20 cellular contexts compared by ENCODE assay signal in the genomic region with DNA sequence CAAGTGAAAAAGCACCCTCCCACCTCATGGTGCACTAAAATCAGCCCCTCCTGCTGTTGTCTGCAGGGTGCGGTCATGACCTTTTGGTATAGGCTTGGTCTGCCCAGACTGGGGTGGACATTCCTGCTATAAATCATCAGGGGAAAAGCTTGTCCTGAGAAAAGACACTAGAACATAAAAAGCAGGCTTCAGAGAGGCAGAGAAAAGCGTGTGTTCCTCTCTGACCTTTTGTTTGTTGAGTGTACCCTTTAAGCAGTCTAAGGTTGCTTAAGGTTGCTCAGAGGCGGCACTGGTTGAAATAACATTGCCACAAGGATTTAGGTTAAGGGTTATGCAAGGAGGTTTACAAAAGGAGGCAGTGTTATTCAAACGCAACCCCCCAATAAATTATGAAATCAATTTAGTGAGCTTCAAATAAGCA. TPM values are rescaled to one million over a fixed set of nuclear protein-coding genes. Genes with fewer than 3 reads are reported as not detected.
DNase-seq lines count a peak whose midpoint lies in the region; ATAC-seq and TF ChIP-seq lines count a peak whose summit lies in the region.
"Had no signal": no experiment of that assay in that cellular context is flagged by ENCODE, and none has a peak within 500 bp of the region (broad histone marks: within the 10 kb centered on the region; RNA-seq: fewer than 3 reads in every experiment).

No MANE protein-coding gene starts in this region.

- H3K4me3 ChIP-seq in WERI-Rb-1 (ENCODE audit: low read depth, low read length), result no peak overlapping the region
- H3K4me3 ChIP-seq in lower lobe of right lung, result no peak overlapping the region
- H3K4me3 ChIP-seq in upper lobe of right lung, result no peak overlapping the region
- no peak overlapping the region for H3K4me3 ChIP-seq in testis
- H3K4me3 ChIP-seq: SJCRH30 had no signal

- peaks cover 3% of the 10 kb centered on the region for H3K9me3 ChIP-seq in WERI-Rb-1 (ENCODE audit: severe bottlenecking)
- H3K9me3 ChIP-seq in lower lobe of right lung, result no peaks in the 10 kb centered on the region
- no peaks in the 10 kb centered on the region for H3K9me3 ChIP-seq in upper lobe of right lung
- no peaks in the 10 kb centered on the region for H3K9me3 ChIP-seq in testis
- H3K9me3 ChIP-seq: SJCRH30 had no signal

- 66 to 69% methylated on average over 4 of the region's 4 CpGs for WGBS in testis, 2 donors

- no peak for TF ChIP-seq POLR2A in testis (IDR thresholded peaks at IDR 0.05)

- TF ChIP-seq CTCF in WERI-Rb-1 (IDR thresholded peaks at IDR 0.05; ENCODE audit: low read depth, low read length) (no peak), lower lobe of right lung (IDR thresholded peaks at IDR 0.05) (no peak), upper lobe of right lung (IDR thresholded peaks at IDR 0.05) (no peak), testis (IDR thresholded peaks at IDR 0.05) (no peak)

- H3K27me3 ChIP-seq in WERI-Rb-1 (ENCODE audit: insufficient read depth, low read depth, severe bottlenecking) (no peaks in the 10 kb centered on the region), lower lobe of right lung (ENCODE audit: low read depth) (no peaks in the 10 kb centered on the region), upper lobe of right lung (no peaks in the 10 kb centered on the region), testis (no peaks in the 10 kb centered on the region)
- H3K27me3 ChIP-seq: foreskin keratinocyte, SJCRH30 had no signal

- peak; percentile 46 to 61 for ATAC-seq in left cardiac atrium
- ATAC-seq in lower lobe of right lung, result peak; percentile 43 to 57
- ATAC-seq in upper lobe of right lung, result peak; percentile 65
- ATAC-seq in GM18868 (IDR thresholded peaks at IDR 0.05; ENCODE audit: unreplicated experiment), result no peak

- DNase-seq in left cardiac atrium (no peak), cardiac septum (ENCODE audit: low spot score) (no peak), WERI-Rb-1 (no peak), lower lobe of right lung (no peak), upper lobe of right lung (no peak), AG20443 (ENCODE audit: low spot score) (no peak), testis (no peak)
- DNase-seq: DMS79, foreskin keratinocyte, H9, naive B cell, NCI-H2029 treated with DMSO at 0.1 percent for 48 hours, NCI-H510A had no signal

- H3K36me3 ChIP-seq in WERI-Rb-1, result no peaks in the 10 kb centered on the region
- no peaks in the 10 kb centered on the region for H3K36me3 ChIP-seq in lower lobe of right lung
- H3K36me3 ChIP-seq in upper lobe of right lung, result no peaks in the 10 kb centered on the region
- H3K36me3 ChIP-seq in testis (ENCODE audit: low read depth, missing control alignments), result no peaks in the 10 kb centered on the region
- H3K36me3 ChIP-seq: SJCRH30 had no signal

- peaks cover 12% of the 10 kb centered on the region for H3K4me1 ChIP-seq in lower lobe of right lung
- peaks cover 4% of the 10 kb centered on the region for H3K4me1 ChIP-seq in upper lobe of right lung
- H3K4me1 ChIP-seq in testis, result no peaks in the 10 kb centered on the region
- H3K4me1 ChIP-seq: foreskin keratinocyte had no signal

- peak overlapping the region; percentile 47; the same call in 1 of the 2 replicates for H3K27ac ChIP-seq in WERI-Rb-1
- no peak overlapping the region for H3K27ac ChIP-seq in lower lobe of right lung
- H3K27ac ChIP-seq in upper lobe of right lung, result no peak overlapping the region
- H3K27ac ChIP-seq in testis, result no peak overlapping the region
- H3K27ac ChIP-seq: foreskin keratinocyte, SJCRH30 had no signal

- intact Hi-C loops in left cardiac atrium (cut with DNase I), result loop anchor here in 1 of 2 donors (10.0 kb wide), 2 partner anchors 63 to 123 kb away; partner anchors contain the start of gene FAM47E
- intact Hi-C loops in cardiac septum (cut with DNase I), result no loop called here
- intact Hi-C loops in lower lobe of right lung (cut with DNase I), result no loop called here
- intact Hi-C loops in upper lobe of right lung (cut with DNase I), result no loop called here
- intact Hi-C loops in testis (cut with DNase I; ENCODE audit: low total_unique reads), result no loop called here

RNA-seq across cellular contexts. Expression of gene CCDC158, which starts 43.5 kb away (rescaled TPM):
- total RNA-seq in left cardiac atrium (under 1 TPM; 0.62 to 0.68 TPM), cardiac septum (0.81 TPM), lower lobe of right lung (0.74 TPM), upper lobe of right lung (0.64 TPM), testis (10 to 100 TPM; 20.0 to 51.9 TPM)
- polyA plus RNA-seq in testis (ENCODE audit: insufficient read depth, low read depth, low replicate concordance), result 39.2 TPM
- total RNA-seq: astrocyte; CD4-positive, alpha-beta memory T cell; endothelial cell of umbilical vein; foreskin keratinocyte; H9; M059J; pulmonary artery endothelial cell; SJCRH30 had no signal
- polyA plus RNA-seq: CD4-positive, alpha-beta memory T cell; endothelial cell of umbilical vein; foreskin keratinocyte had no signal

RNA-seq across cellular contexts. Expression of gene SHROOM3, which starts 57.5 kb away (rescaled TPM):
- total RNA-seq in left cardiac atrium, result 10 to 100 TPM in 1 of 2 donors, 1 to 10 TPM in 1; 6.0 to 10.0 TPM
- total RNA-seq in cardiac septum, result 25.0 TPM
- total RNA-seq in lower lobe of right lung, result 62.0 TPM
- total RNA-seq in upper lobe of right lung, result 73.3 TPM
- total RNA-seq in testis, result 1 to 10 TPM; 6.4 to 7.2 TPM
- polyA plus RNA-seq in testis (ENCODE audit: insufficient read depth, low read depth, low replicate concordance), result 3.9 TPM
- total RNA-seq: CD4-positive, alpha-beta memory T cell had no signal
- polyA plus RNA-seq: CD4-positive, alpha-beta memory T cell had no signal

Comparison
In these comparisons a context has a peak if more than half of its experiments do, and no peak if none do; other contexts are left out.
1. RNA of gene CCDC158, which starts 43.5 kb away (total RNA-seq): 20.0 to 51.9 TPM in testis; 0.81 TPM in cardiac septum (single experiment), 0.74 TPM in lower lobe of right lung (single experiment), 0.62 to 0.68 TPM in left cardiac atrium and 0.64 TPM in upper lobe of right lung (single experiment); every median in the first group is over 10 times any median in the second.